Comparison of ENCODE assay signal across 8 cellular contexts in genomic region chr5:32173394-32174010, GRCh38. TPM values are rescaled to one million over a fixed set of nuclear protein-coding genes. Genes with fewer than 3 reads are reported as not detected.
DNase-seq lines count a peak whose midpoint lies in the region; ATAC-seq, FAIRE-seq and TF ChIP-seq lines count a peak whose summit lies in the region.

No MANE protein-coding gene starts in this region.

- WGBS in H1 (ENCODE audit: extremely low coverage in 1 of 2, insufficient coverage in 1 of 2, insufficient read length in 1 of 2, insufficient replicate concordance in 2 of 2, low coverage in 1 of 2, low lambda C conversion rate in 2 of 2, missing lambda C conversion rate in 1 of 2), 2 experiments, result 2% methylated on average over 44 of the region's 70 CpGs; no CpG with 5 or more reads in 1 of the 2 experiments
- WGBS in mesendoderm (ENCODE audit: extremely low coverage, insufficient coverage, low lambda C conversion rate), result no CpG with 5 or more reads among the region's 70 CpGs

- H3K9me3 Mint-ChIP-seq in activated CD4-positive, alpha-beta T cell treated with anti-CD3 and anti-CD28 coated beads, Interleukin-2, amount 10 ng/mL, durations not matched to agents 7 days and 5 days, result peaks cover 2% of the 10 kb centered on the region
- no peaks in the 10 kb centered on the region for H3K9me3 Mint-ChIP-seq in stimulated activated memory B cell treated with anti-CD40 and anti-IgM and Interleukin-4, amounts not matched to agents 10 μg/mL and 1 μg/mL and 100 μg/mL, for 72 hours

- H3K4me3 ChIP-seq in AG04449 (ENCODE audit: low read depth, low read length), result peak overlapping the region; percentile 87
- H3K4me3 ChIP-seq in H1 (ENCODE audit: extremely low read depth in 1 of 4, insufficient read depth in 2 of 4, low read depth in 3 of 4, low read length in 4 of 4), result peak overlapping the region; percentile 83 to 88 (median 84)
- H3K4me3 ChIP-seq in mesendoderm (ENCODE audit: low read length), result peak overlapping the region; percentile 89

- peaks cover 3 to 30% (median 8%) of the 10 kb centered on the region in 4 experiments; a peak in 5 of 8 replicates for H3K36me3 ChIP-seq in H1 (ENCODE audit: control insufficient read depth in 2 of 4, insufficient read depth in 4 of 4, low read length in 3 of 4)
- H3K36me3 ChIP-seq in mesendoderm (ENCODE audit: control insufficient read depth, insufficient read depth, low read length), result peaks cover under 1% of the 10 kb centered on the region

- H3K4me1 ChIP-seq in H1 (replicated peaks in 1 of 4; ENCODE audit: control insufficient read depth in 3 of 4, insufficient read depth in 4 of 4, low read length in 3 of 4), result no peaks in the 10 kb centered on the region
- H3K4me1 ChIP-seq in mesendoderm (ENCODE audit: control insufficient read depth, low read depth, low read length), result no peaks in the 10 kb centered on the region

- peak overlapping the region; percentile 98 for H2BK5ac ChIP-seq in H1 (ENCODE audit: low read depth, low read length)
- H2BK5ac ChIP-seq in mesendoderm (ENCODE audit: low read length), result peak overlapping the region; percentile 89

- no peak overlapping the region for H2BK20ac ChIP-seq in H1 (ENCODE audit: low read length)

- peaks cover 41% of the 10 kb centered on the region for H3K4me1 Mint-ChIP-seq in activated CD4-positive, alpha-beta T cell treated with anti-CD3 and anti-CD28 coated beads, Interleukin-2, amount 10 ng/mL, durations not matched to agents 7 days and 5 days
- peaks cover 36% of the 10 kb centered on the region for H3K4me1 Mint-ChIP-seq in stimulated activated memory B cell treated with anti-CD40 and anti-IgM and Interleukin-4, amounts not matched to agents 10 μg/mL and 1 μg/mL and 100 μg/mL, for 72 hours

- peaks cover 46% of the 10 kb centered on the region for H3K36me3 Mint-ChIP-seq in activated CD4-positive, alpha-beta T cell treated with anti-CD3 and anti-CD28 coated beads, Interleukin-2, amount 10 ng/mL, durations not matched to agents 7 days and 5 days (ENCODE audit: low read depth)
- H3K36me3 Mint-ChIP-seq in stimulated activated memory B cell treated with anti-CD40 and anti-IgM and Interleukin-4, amounts not matched to agents 10 μg/mL and 1 μg/mL and 100 μg/mL, for 72 hours, result peaks cover 18% of the 10 kb centered on the region

- no peak overlapping the region for H2AFZ ChIP-seq in H1 (ENCODE audit: low read length)

- peak overlapping the region; percentile 96 for H3K4me3 Mint-ChIP-seq in activated CD4-positive, alpha-beta T cell treated with anti-CD3 and anti-CD28 coated beads, Interleukin-2, amount 10 ng/mL, durations not matched to agents 7 days and 5 days
- peak overlapping the region; percentile 94 for H3K4me3 Mint-ChIP-seq in stimulated activated memory B cell treated with anti-CD40 and anti-IgM and Interleukin-4, amounts not matched to agents 10 μg/mL and 1 μg/mL and 100 μg/mL, for 72 hours

- peak overlapping the region; percentile 99 for H3K18ac ChIP-seq in H1 (ENCODE audit: extremely low read depth, low read length)
- peak overlapping the region; percentile 88 for H3K18ac ChIP-seq in mesendoderm (ENCODE audit: low read length)

- no peak for TF ChIP-seq CTCF in AG04449 (IDR thresholded peaks at IDR 0.05; ENCODE audit: insufficient read depth, low read length, missing control alignments)
- no peak for TF ChIP-seq CTCF in H1 (IDR thresholded peaks at IDR 0.05; ENCODE audit: control extremely low read depth in 1 of 3, insufficient read depth in 1 of 3, low read depth in 1 of 3, low read length in 3 of 3)

- CTCF ChIA-PET in AG04449 (lab: Yijun Ruan, JAX) (interaction anchor here (2.2 kb wide), 1 partner anchor 58 kb away, joined by 10 read pairs; no protein-coding TSS in a partner anchor), H1 (lab: Charles Lee; ENCODE audit: partially characterized antibody) (interaction anchor here (0.6 to 1.5 kb wide), 3 partner anchors 10 to 1265 kb away, joined by 3 read pairs; no protein-coding TSS in a partner anchor)
- CTCF ChIA-PET in activated CD4-positive, alpha-beta T cell treated with anti-CD3 and anti-CD28 coated beads, Interleukin-2, amount 10 ng/mL, durations not matched to agents 7 days and 5 days (lab: Charles Lee), result interaction anchor here (0.6 to 1.2 kb wide), 5 partner anchors 13 to 411 kb away, joined by 3 to 4 read pairs (median 3); no protein-coding TSS in a partner anchor

- H3K23ac ChIP-seq in H1 (ENCODE audit: insufficient read length) (no peak overlapping the region), mesendoderm (ENCODE audit: low read length) (peak overlapping the region; percentile 98)

- no peak overlapping the region for H2BK15ac ChIP-seq in H1 (ENCODE audit: low read length)
- no peak overlapping the region for H2BK15ac ChIP-seq in mesendoderm (replicated peaks; ENCODE audit: low read depth)

- H3K27ac Mint-ChIP-seq in activated CD4-positive, alpha-beta T cell treated with anti-CD3 and anti-CD28 coated beads, Interleukin-2, amount 10 ng/mL, durations not matched to agents 7 days and 5 days, result peak overlapping the region; percentile 98
- peak overlapping the region; percentile 99 for H3K27ac Mint-ChIP-seq in stimulated activated memory B cell treated with anti-CD40 and anti-IgM and Interleukin-4, amounts not matched to agents 10 μg/mL and 1 μg/mL and 100 μg/mL, for 72 hours

- no peak overlapping the region for H3K14ac ChIP-seq in H1 (ENCODE audit: insufficient read length)

- H4K5ac ChIP-seq in H1 (ENCODE audit: insufficient read length, low read depth, low read length), result peak overlapping the region; percentile 97
- H4K5ac ChIP-seq in mesendoderm (ENCODE audit: low read length), result no peak overlapping the region

- H3K4ac ChIP-seq in H1 (replicated peaks; ENCODE audit: insufficient read length, low read depth, low read length) (peak overlapping the region; percentile 69), mesendoderm (ENCODE audit: low read depth, low read length) (peak overlapping the region; percentile 94)

- no peak overlapping the region for H2AK5ac ChIP-seq in H1 (ENCODE audit: low read depth, low read length)
- no peak overlapping the region for H2AK5ac ChIP-seq in mesendoderm (ENCODE audit: low read length)

- H3K4me2 ChIP-seq in H1 (ENCODE audit: insufficient read depth in 1 of 2, low read depth in 2 of 2, low read length in 2 of 2), result peak overlapping the region; percentile 70 to 89
- H3K4me2 ChIP-seq in mesendoderm (ENCODE audit: low read length), result peak overlapping the region; percentile 25

- peak overlapping the region; percentile 97 for H3K56ac ChIP-seq in H1 (replicated peaks; ENCODE audit: insufficient read length, low read depth, low read length)
- peak overlapping the region; percentile 99 for H3K56ac ChIP-seq in mesendoderm (ENCODE audit: low read length)

- no peak for TF ChIP-seq EP300 in H1 (IDR thresholded peaks at IDR 0.05; ENCODE audit: borderline replicate concordance in 1 of 2, low read depth in 2 of 2, low read length in 2 of 2)

- peak overlapping the region; percentile 99; the same call in 1 of the 2 replicates for H4K8ac ChIP-seq in H1 (ENCODE audit: extremely low read depth, insufficient read depth, low read length)
- peak overlapping the region; percentile 98 for H4K8ac ChIP-seq in mesendoderm (ENCODE audit: low read depth, low read length)

- FAIRE-seq in H1 (lab: Jason Lieb, UNC), result no peak

- peaks cover 6% of the 10 kb centered on the region for H3K27me3 Mint-ChIP-seq in activated CD4-positive, alpha-beta T cell treated with anti-CD3 and anti-CD28 coated beads, Interleukin-2, amount 10 ng/mL, durations not matched to agents 7 days and 5 days
- no peaks in the 10 kb centered on the region for H3K27me3 Mint-ChIP-seq in stimulated activated memory B cell treated with anti-CD40 and anti-IgM and Interleukin-4, amounts not matched to agents 10 μg/mL and 1 μg/mL and 100 μg/mL, for 72 hours

- peak overlapping the region; percentile 99 for H3K27ac ChIP-seq in H1 (ENCODE audit: low read depth, low read length)
- peak overlapping the region; percentile 100 for H3K27ac ChIP-seq in mesendoderm (ENCODE audit: low read depth, low read length)

- no peaks in the 10 kb centered on the region for H4K20me1 ChIP-seq in H1 (replicated peaks in 1 of 2; ENCODE audit: control insufficient read depth in 1 of 2, insufficient read depth in 2 of 2, low read length in 2 of 2)

- ATAC-seq in GM18907 (IDR thresholded peaks at IDR 0.05; ENCODE audit: unreplicated experiment), result peak; percentile 32
- ATAC-seq in HG03108 (IDR thresholded peaks at IDR 0.05; ENCODE audit: unreplicated experiment), result peak; percentile 19
- ATAC-seq in stimulated activated memory B cell treated with anti-CD40 and anti-IgM and Interleukin-4, amounts not matched to agents 10 μg/mL and 1 μg/mL and 100 μg/mL, for 72 hours, result peak; percentile 62

- TF ChIP-seq POLR2A in H1 (IDR thresholded peaks at IDR 0.05; ENCODE audit: control extremely low read depth in 1 of 2, low read depth in 2 of 2, low read length in 2 of 2), result peak in 1 of 2 experiments; percentile 66; a peak in 2 of 3 replicates

- TF ChIP-seq RAD21 in H1 (IDR thresholded peaks at IDR 0.05 in 1 of 2, conservative IDR thresholded peaks at IDR 0.05 in 1 of 2; ENCODE audit: low read depth in 2 of 2, low read length in 2 of 2), result no peak

- DNase-seq in AG04449 (ENCODE audit: low read depth, low spot score), result no peak
- peak; percentile 74 for DNase-seq in NCI-H2227 (lab: John Stamatoyannopoulos, UW; ENCODE audit: unreplicated experiment)
- DNase-seq in activated CD4-positive, alpha-beta T cell treated with anti-CD3 and anti-CD28 coated beads, Interleukin-2, amount 10 ng/mL, durations not matched to agents 7 days and 5 days, result peak; percentile 45
- peak in 1 of 2 experiments; percentile 65 for DNase-seq in H1 (ENCODE audit: low read depth in 1 of 2, low spot score in 2 of 2)
- DNase-seq in mesendoderm, result peak; percentile 72

- H4K91ac ChIP-seq in H1 (replicated peaks; ENCODE audit: insufficient read length, low read length), result peak overlapping the region; percentile 95

- no peak overlapping the region for H2BK12ac ChIP-seq in H1 (ENCODE audit: low read depth, low read length)

- H3K27me3 ChIP-seq in H1 (replicated peaks in 1 of 4; ENCODE audit: control insufficient read depth in 3 of 4, extremely low read depth in 1 of 4, insufficient read depth in 3 of 4, low read length in 3 of 4) (no peaks in the 10 kb centered on the region), mesendoderm (ENCODE audit: insufficient read depth, low read length, poor library complexity) (no peaks in the 10 kb centered on the region)

- no peaks in the 10 kb centered on the region for H3K9me3 ChIP-seq in H1 (ENCODE audit: insufficient read depth in 2 of 2, low read depth in 1 of 2, low read length in 1 of 2)

- H2BK120ac ChIP-seq in H1 (replicated peaks; ENCODE audit: low read depth, low read length) (no peak overlapping the region), mesendoderm (ENCODE audit: low read depth, low read length) (peak overlapping the region; percentile 39)

- peaks cover 5% of the 10 kb centered on the region; the same call in 1 of the 2 replicates for H3K23me2 ChIP-seq in H1 (ENCODE audit: low read depth, low read length)

- H3K9ac ChIP-seq in H1 (replicated peaks in 1 of 4; ENCODE audit: extremely low read depth in 1 of 4, low read depth in 3 of 4, low read length in 3 of 4) (peak overlapping the region; percentile 92 to 100 (median 98)), mesendoderm (ENCODE audit: low read length) (peak overlapping the region; percentile 98)

- H3K79me1 ChIP-seq in H1 (ENCODE audit: low read depth, low read length) (peaks cover 2% of the 10 kb centered on the region), mesendoderm (ENCODE audit: low read length) (peaks cover under 1% of the 10 kb centered on the region)

- POLR2A ChIA-PET in AG04449 (lab: Yijun Ruan, JAX) (interaction anchor here (0.9 to 1.3 kb wide), 3 partner anchors 16 to 36 kb away, joined by 3 read pairs; no protein-coding TSS in a partner anchor), H1 (lab: Charles Lee; ENCODE audit: partially characterized antibody) (interaction anchor here (0.5 to 2.7 kb wide), 20 partner anchors 9 to 328 kb away, joined by 3 to 15 read pairs (median 3); no protein-coding TSS in a partner anchor)
- POLR2A ChIA-PET in activated CD4-positive, alpha-beta T cell treated with anti-CD3 and anti-CD28 coated beads, Interleukin-2, amount 10 ng/mL, durations not matched to agents 7 days and 5 days (lab: Charles Lee), result interaction anchor here (0.6 to 0.7 kb wide), 2 partner anchors 51 to 237 kb away, joined by 3 to 5 read pairs; no protein-coding TSS in a partner anchor

- H3K79me2 ChIP-seq in H1 (ENCODE audit: control insufficient read depth in 1 of 2, insufficient read depth in 2 of 2, low read length in 2 of 2), result peaks cover 18 to 50% of the 10 kb centered on the region in 2 experiments
- peaks cover 48% of the 10 kb centered on the region for H3K79me2 ChIP-seq in mesendoderm (ENCODE audit: control insufficient read depth, insufficient read depth, low read length)

RNA-seq across cellular contexts. Expression of gene GOLPH3, which starts 0.6 kb away (rescaled TPM):
- 10 to 100 TPM; 67.3 to 71.3 TPM for total RNA-seq in activated CD4-positive, alpha-beta T cell treated with anti-CD3 and anti-CD28 coated beads, Interleukin-2, amount 10 ng/mL, durations not matched to agents 7 days and 5 days
- total RNA-seq in H1 (2021; fragmentation: NEBNext Ultra II Directional; extraction: Animal tissue kit (Norgen Biotek cat#: 25700)), result 86.1 and 93.6 TPM in 2 replicates
- polyA plus RNA-seq in H1 (2011; rRNA removed), result 36.6 and 53.7 TPM in 2 replicates
- polyA plus RNA-seq in H1 (2011; cell fraction: cytosol; rRNA removed), result 50.1 TPM
- polyA plus RNA-seq in H1 (2011; cell fraction: nucleus; rRNA removed), result 21.6 TPM
- 42.0 to 69.0 TPM (median 48.7 TPM) in 4 replicates for polyA plus RNA-seq in H1 (2012, experiment 1 of 2)
- 28.1 TPM for polyA plus RNA-seq in H1 (2012, experiment 2 of 2)
- 54.9 TPM for polyA plus RNA-seq in H1 (2013, experiment 1 of 2)
- polyA plus RNA-seq in H1 (2013, experiment 2 of 2), result 55.5 TPM
- polyA minus RNA-seq in H1 (2011; rRNA and poly(A)+ RNA removed), result 62.0 and 65.6 TPM in 2 replicates
- 46.9 TPM for polyA minus RNA-seq in H1 (2011; cell fraction: cytosol; rRNA and poly(A)+ RNA removed)
- polyA minus RNA-seq in H1 (2011; cell fraction: nucleus; rRNA and poly(A)+ RNA removed), result 46.1 TPM
- polyA plus RNA-seq in mesendoderm (2013, experiment 1 of 2), result 85.3 TPM
- 85.6 TPM for polyA plus RNA-seq in mesendoderm (2013, experiment 2 of 2)
